16 cellular contexts compared by ENCODE assay signal in genomic region chr13:44365008-44365407, GRCh38. TPM values are rescaled to one million over a fixed set of nuclear protein-coding genes. Genes with fewer than 3 reads are reported as not detected.
DNase-seq lines count a peak whose midpoint lies in the region; ATAC-seq and TF ChIP-seq lines count a peak whose summit lies in the region.
"Had no signal": no experiment of that assay in that cellular context is flagged by ENCODE, and none has a peak within 500 bp of the region (broad histone marks: within the 10 kb centered on the region; RNA-seq: fewer than 3 reads in every experiment).

No MANE protein-coding gene starts in this region.

- DNase-seq in Calu3 (no peak), M059J (ENCODE audit: low read depth) (peak; percentile 74), endodermal cell (no peak), nephron progenitor cell (no peak), SHP77 (lab: John Stamatoyannopoulos, UW) (no peak), NCI-H2227 (lab: John Stamatoyannopoulos, UW; ENCODE audit: unreplicated experiment) (no peak)
- DNase-seq in activated effector memory CD4-positive, alpha-beta T cell treated with anti-CD3 and anti-CD28 coated beads, Interleukin-2, amount 50 U/mL, for 16 hours = no peak
- DNase-seq: activated CD8-positive, alpha-beta memory T cell treated with anti-CD3 and anti-CD28 coated beads for 24 hours; activated effector memory CD4-positive, alpha-beta T cell treated with Interleukin-2 at 50 U/mL for 16 hours; body of pancreas; effector CD8-positive, alpha-beta T cell; glutamatergic neuron; psoas muscle had no signal

- peaks cover 23% of the 10 kb centered on the region for H3K4me1 ChIP-seq in endodermal cell (ENCODE audit: control insufficient read depth, insufficient read depth, low read length)
- H3K4me1 ChIP-seq: body of pancreas had no signal

- peak overlapping the region; percentile 39 for H3K9ac ChIP-seq in endodermal cell (ENCODE audit: extremely low read depth, low read length, poor library complexity, severe bottlenecking)

- H3K4me3 Mint-ChIP-seq in Calu3 (ENCODE audit: low read depth, unreplicated experiment) = no peak overlapping the region
- no peak overlapping the region for H3K4me3 Mint-ChIP-seq in endodermal cell
- H3K4me3 Mint-ChIP-seq in nephron progenitor cell = no peak overlapping the region
- H3K4me3 Mint-ChIP-seq: CD14-positive monocyte had no signal

- H3K27ac Mint-ChIP-seq in Calu3 (ENCODE audit: unreplicated experiment) (peak overlapping the region; percentile 85), endodermal cell (peak overlapping the region; percentile 38), nephron progenitor cell (peak overlapping the region; percentile 10)
- H3K27ac Mint-ChIP-seq: CD14-positive monocyte had no signal

- no peaks in the 10 kb centered on the region for H3K36me3 ChIP-seq in endodermal cell (ENCODE audit: control insufficient read depth, insufficient read depth, low read length)

- H3K9me3 ChIP-seq in endodermal cell (ENCODE audit: control insufficient read depth, low read length) = no peaks in the 10 kb centered on the region
- H3K9me3 ChIP-seq: body of pancreas, psoas muscle had no signal

- TF ChIP-seq CTCF in Calu3 (IDR thresholded peaks at IDR 0.05; ENCODE audit: unreplicated experiment) (no peak), endodermal cell (conservative IDR thresholded peaks at IDR 0.05) (no peak), nephron progenitor cell (IDR thresholded peaks at IDR 0.05) (no peak)

- peak overlapping the region; percentile 75 for H3K27ac ChIP-seq in endodermal cell (ENCODE audit: low read depth, low read length)
- H3K27ac ChIP-seq: body of pancreas, psoas muscle, VCaP had no signal

- CTCF ChIA-PET in Calu3 (lab: Charles Lee) = no interaction called here

- H3K4me3 ChIP-seq in endodermal cell (ENCODE audit: low read length) = peak overlapping the region; percentile 52
- H3K4me3 ChIP-seq: body of pancreas, psoas muscle had no signal

- H3K27me3 ChIP-seq in endodermal cell (ENCODE audit: control insufficient read depth, insufficient read depth, low read length, poor library complexity, severe bottlenecking) = no peaks in the 10 kb centered on the region
- H3K27me3 ChIP-seq: body of pancreas had no signal

- WGBS in endodermal cell (ENCODE audit: insufficient coverage in 1 of 2, insufficient read length in 1 of 2), 2 experiments = 80 to 100% methylated on average over 1 to 3 of the region's 3 CpGs

- H3K4me1 Mint-ChIP-seq in Calu3 (ENCODE audit: low read depth, unreplicated experiment) (peaks cover 66% of the 10 kb centered on the region), endodermal cell (peaks cover 25% of the 10 kb centered on the region), nephron progenitor cell (peaks cover 53% of the 10 kb centered on the region)

- no TSS peak for BruUV-seq in Calu3 (replicated peaks; lab: Mats Ljungman, UMichigan)

- H3K9me3 Mint-ChIP-seq in Calu3 (ENCODE audit: low read depth, unreplicated experiment) (no peaks in the 10 kb centered on the region), endodermal cell (no peaks in the 10 kb centered on the region), nephron progenitor cell (no peaks in the 10 kb centered on the region)

- no peaks in the 10 kb centered on the region for H3K36me3 Mint-ChIP-seq in Calu3 (ENCODE audit: insufficient read depth, unreplicated experiment)
- no peaks in the 10 kb centered on the region for H3K36me3 Mint-ChIP-seq in endodermal cell (ENCODE audit: low read depth)
- no peaks in the 10 kb centered on the region for H3K36me3 Mint-ChIP-seq in nephron progenitor cell (ENCODE audit: low read depth)
- H3K36me3 Mint-ChIP-seq: CD14-positive monocyte had no signal

- H3K27me3 Mint-ChIP-seq in Calu3 (ENCODE audit: unreplicated experiment) (no peaks in the 10 kb centered on the region), endodermal cell (ENCODE audit: insufficient read depth) (peaks cover 39% of the 10 kb centered on the region), nephron progenitor cell (ENCODE audit: low read depth, poor library complexity) (no peaks in the 10 kb centered on the region)

- intact Hi-C loops in Calu3 (cut with micrococcal nuclease; ENCODE audit: unreplicated experiment) = no loop called here

- ATAC-seq in GM18867 (IDR thresholded peaks at IDR 0.05; ENCODE audit: unreplicated experiment) = no peak
- ATAC-seq: body of pancreas had no signal

RNA-seq across cellular contexts. Expression of gene SERP2, which starts 8.6 kb away (rescaled TPM):
- not detected in 2 replicates for total RNA-seq in Calu3 (2022)
- 5.8 TPM in 2 replicates for total RNA-seq in M059J (2014; rRNA removed; shearing (Covaris generic))
- 1 to 10 TPM; 2.9 to 3.5 TPM for total RNA-seq in endodermal cell
- polyA plus RNA-seq in endodermal cell (2013, experiment 1 of 2) = 7.0 TPM
- 5.7 TPM for polyA plus RNA-seq in endodermal cell (2013, experiment 2 of 2)
- polyA plus RNA-seq: CD14-positive monocyte had no signal

Comparison
In these comparisons a context has a peak if more than half of its experiments do, and no peak if none do; other contexts are left out.
1. H3K27ac Mint-ChIP-seq: peak in every context shown above with its lines; median percentile 85 in Calu3; 38 in endodermal cell; 10 in nephron progenitor cell.